22 cellular contexts compared by ENCODE assay signal in the genomic region with DNA sequence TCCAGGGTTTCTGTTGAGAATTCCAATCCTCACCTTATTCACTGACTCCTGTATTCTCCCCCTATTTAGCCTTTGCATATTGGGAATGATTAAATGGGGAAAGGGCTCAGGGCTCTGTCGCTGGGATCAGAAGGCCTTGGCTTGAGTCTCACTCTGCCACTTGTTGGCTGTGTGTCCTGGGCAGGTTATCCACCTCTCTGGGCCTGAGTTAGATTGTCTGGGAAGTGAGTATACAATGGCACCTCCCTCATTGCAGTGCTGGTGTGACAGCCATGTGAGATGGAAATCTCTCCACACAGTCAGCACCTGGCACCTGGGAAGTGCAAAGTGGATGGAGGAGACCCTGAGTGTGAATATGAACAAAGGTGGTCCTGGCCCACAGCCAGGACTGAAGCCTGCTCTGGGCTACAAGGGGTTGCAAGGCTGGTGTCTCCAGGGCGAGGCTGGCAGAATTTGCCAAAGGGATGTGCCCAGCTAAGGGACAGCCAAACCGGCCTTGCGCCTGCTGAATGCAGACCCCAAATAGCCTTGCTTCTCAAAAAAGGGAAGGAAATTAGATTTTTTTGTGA.
"Had no signal": no experiment of that assay in that cellular context is flagged by ENCODE, and none has a peak within 500 bp of the region (broad histone marks: within the 10 kb centered on the region; RNA-seq: fewer than 3 reads in every experiment).

No MANE protein-coding gene starts in this region.

- H3K4me1 Mint-ChIP-seq: activated naive CD4-positive, alpha-beta T cell treated with anti-CD3 and anti-CD28 coated beads, Interleukin-2, amount 50 U/mL, for 24 hours had no signal

- H3K9me3 Mint-ChIP-seq: activated CD8-positive, alpha-beta T cell treated with anti-CD3 and anti-CD28 coated beads for 36 hours; activated naive CD4-positive, alpha-beta T cell treated with anti-CD3 and anti-CD28 coated beads, Interleukin-2, amount 50 U/mL, for 24 hours; activated T-cell treated with anti-CD3 and anti-CD28 coated beads, Interleukin-2, amount 50 U/mL, for 72 hours; activated T-helper 2 cell treated with anti-CD3 and anti-CD28 coated beads, Interferon-gamma antibody, Interleukin-2, Interleukin-4, amounts not matched to agents 10 μg/mL and 5 μg/mL and 100 μg/mL, durations not matched to agents 14 hours and 24 hours and 36 hours; T-helper 1 cell treated with Interleukin-12 subunit alpha and Interleukin-12 subunit beta and Interleukin-4 antibody, amounts not matched to agents 30 μg/mL and 1 μg/mL, for 36 hours had no signal

- H3K9me3 ChIP-seq: breast epithelium, SJCRH30 had no signal

- H3K4me3 Mint-ChIP-seq: activated CD8-positive, alpha-beta T cell treated with anti-CD3 and anti-CD28 coated beads for 36 hours; activated naive CD4-positive, alpha-beta T cell treated with anti-CD3 and anti-CD28 coated beads, Interleukin-2, amount 50 U/mL, for 24 hours; activated T-cell treated with anti-CD3 and anti-CD28 coated beads, Interleukin-2, amount 50 U/mL, for 72 hours; T-helper 1 cell treated with Interleukin-12 subunit alpha and Interleukin-12 subunit beta and Interleukin-4 antibody, amounts not matched to agents 30 μg/mL and 1 μg/mL, for 36 hours had no signal

- H3K36me3 Mint-ChIP-seq: activated naive CD4-positive, alpha-beta T cell treated with anti-CD3 and anti-CD28 coated beads, Interleukin-2, amount 50 U/mL, for 24 hours had no signal

- H3K4me3 ChIP-seq: breast epithelium, SJCRH30 had no signal

- H3K27ac Mint-ChIP-seq: activated CD8-positive, alpha-beta T cell treated with anti-CD3 and anti-CD28 coated beads for 36 hours; activated naive CD4-positive, alpha-beta T cell treated with anti-CD3 and anti-CD28 coated beads, Interleukin-2, amount 50 U/mL, for 24 hours; activated T-cell treated with anti-CD3 and anti-CD28 coated beads, Interleukin-2, amount 50 U/mL, for 72 hours; activated T-helper 2 cell treated with anti-CD3 and anti-CD28 coated beads, Interferon-gamma antibody, Interleukin-2, Interleukin-4, amounts not matched to agents 10 μg/mL and 5 μg/mL and 100 μg/mL, durations not matched to agents 14 hours and 24 hours and 36 hours; T-helper 1 cell treated with Interleukin-12 subunit alpha and Interleukin-12 subunit beta and Interleukin-4 antibody, amounts not matched to agents 30 μg/mL and 1 μg/mL, for 36 hours had no signal

- H3K4me1 ChIP-seq: breast epithelium had no signal

- H3K27me3 ChIP-seq: breast epithelium, SJCRH30 had no signal

- DNase-seq: activated CD4-positive, alpha-beta T cell treated with anti-CD3 and anti-CD28 coated beads for 4 hours; activated CD8-positive, alpha-beta memory T cell treated with anti-CD3 and anti-CD28 coated beads, Interleukin-2, amount 50 U/mL, for 4 hours; activated CD8-positive, alpha-beta T cell treated with anti-CD3 and anti-CD28 coated beads for 36 hours; activated naive CD4-positive, alpha-beta T cell; activated T-cell treated with anti-CD3 and anti-CD28 coated beads, Interleukin-2, amount 50 U/mL, for 72 hours; central memory CD4-positive, alpha-beta T cell; KG1; NCI-H1092; NCI-H1694 treated with DMSO at 0.1 percent for 48 hours; NCI-H345; NCI-H510A; NCI-H526 treated with DMSO at 0.1 percent for 48 hours; NCI-H82; Right ventricle myocardium superior; RPMI8226; SJCRH30 had no signal

- ATAC-seq: activated CD4-positive, CD25-positive, alpha-beta regulatory T cell treated with anti-CD3 and anti-CD28 coated beads, Interleukin-2, amount 50 U/mL, for 24 hours; activated CD8-positive, alpha-beta T cell treated with anti-CD3 and anti-CD28 coated beads for 36 hours; activated T-cell treated with anti-CD3 and anti-CD28 coated beads, Interleukin-2, amount 50 U/mL, for 72 hours; Panc1 had no signal

- H3K36me3 ChIP-seq: breast epithelium, SJCRH30 had no signal

- H3K27ac ChIP-seq: SJCRH30 had no signal
